In genomic region chr10:69936091-69936490, GRCh38 we compare ENCODE assay signal across 12 cellular contexts.
DNase-seq lines count a peak whose midpoint lies in the region; ATAC-seq, FAIRE-seq and TF ChIP-seq lines count a peak whose summit lies in the region.
"Had no signal": no experiment of that assay in that cellular context is flagged by ENCODE, and none has a peak within 500 bp of the region (broad histone marks: within the 10 kb centered on the region; RNA-seq: fewer than 3 reads in every experiment).

No MANE protein-coding gene starts in this region.

- H3K27ac ChIP-seq in testis, result no peak overlapping the region
- H3K27ac ChIP-seq: BLaER1 treated with 17β-estradiol and CSF1 and Interleukin-3, amounts not matched to agents 10 nM and 100 nM; heart left ventricle had no signal

- H3K4me1 ChIP-seq in testis, result no peaks in the 10 kb centered on the region

- H3K36me3 ChIP-seq in bronchial epithelial cell (ENCODE audit: control insufficient read depth, insufficient read depth, low read length) (no peaks in the 10 kb centered on the region), testis (ENCODE audit: low read depth, missing control alignments) (no peaks in the 10 kb centered on the region)
- H3K36me3 ChIP-seq: heart left ventricle had no signal

- peaks cover 10 to 13% of the 10 kb centered on the region in 2 donors for H3K27me3 Mint-ChIP-seq in stimulated activated naive B cell treated with anti-CD40 and anti-IgM and Interleukin-4, amounts not matched to agents 10 μg/mL and 1 μg/mL and 100 μg/mL, for 72 hours
- peaks cover 7% of the 10 kb centered on the region for H3K27me3 Mint-ChIP-seq in mesothelial cell of epicardium (ENCODE audit: low read depth)

- FAIRE-seq in bronchial epithelial cell (lab: Jason Lieb, UNC), result no peak

- H3K27me3 ChIP-seq in bronchial epithelial cell (ENCODE audit: control insufficient read depth, insufficient read depth, low read length) (peaks cover 10% of the 10 kb centered on the region), testis (no peaks in the 10 kb centered on the region)
- H3K27me3 ChIP-seq: BLaER1 treated with 17β-estradiol and CSF1 and Interleukin-3, amounts not matched to agents 10 nM and 100 nM; heart left ventricle had no signal

- peak; percentile 88 to 95 for ATAC-seq in stimulated activated naive B cell treated with anti-CD40 and anti-IgM and Interleukin-4, amounts not matched to agents 10 μg/mL and 1 μg/mL and 100 μg/mL, for 72 hours (replicated peaks)
- ATAC-seq in GM18873 (IDR thresholded peaks at IDR 0.05; ENCODE audit: low FRiP score, unreplicated experiment), result no peak
- ATAC-seq: heart left ventricle had no signal

- no peak overlapping the region for H3K4me3 ChIP-seq in bronchial epithelial cell (ENCODE audit: low read depth, low read length)
- no peak overlapping the region for H3K4me3 ChIP-seq in testis
- H3K4me3 ChIP-seq: BLaER1 treated with 17β-estradiol and CSF1 and Interleukin-3, amounts not matched to agents 10 nM and 100 nM; heart left ventricle had no signal

- TF ChIP-seq CTCF in bronchial epithelial cell (IDR thresholded peaks at IDR 0.05; ENCODE audit: insufficient read depth, low read length, severe bottlenecking), result peak; percentile 41
- no peak for TF ChIP-seq CTCF in mesothelial cell of epicardium (IDR thresholded peaks at IDR 0.05; ENCODE audit: unreplicated experiment)
- TF ChIP-seq CTCF in testis (IDR thresholded peaks at IDR 0.05), result no peak

- H3K9me3 ChIP-seq in testis, result no peaks in the 10 kb centered on the region

- H3K27ac Mint-ChIP-seq in stimulated activated naive B cell treated with anti-CD40 and anti-IgM and Interleukin-4, amounts not matched to agents 10 μg/mL and 1 μg/mL and 100 μg/mL, for 72 hours, result no peak overlapping the region
- H3K27ac Mint-ChIP-seq in mesothelial cell of epicardium, result no peak overlapping the region
- H3K27ac Mint-ChIP-seq: natural killer cell treated with Interleukin-12 subunit alpha and Interleukin-12 subunit beta and Interleukin-15 and Interleukin-18, amount 100 ng/mL, for 72 hours had no signal

- 83 to 91% methylated on average over 3 of the region's 3 CpGs for WGBS in testis, 2 donors

- H3K36me3 Mint-ChIP-seq in stimulated activated naive B cell treated with anti-CD40 and anti-IgM and Interleukin-4, amounts not matched to agents 10 μg/mL and 1 μg/mL and 100 μg/mL, for 72 hours, result no peaks in the 10 kb centered on the region
- no peaks in the 10 kb centered on the region for H3K36me3 Mint-ChIP-seq in mesothelial cell of epicardium
- H3K36me3 Mint-ChIP-seq: natural killer cell treated with Interleukin-12 subunit alpha and Interleukin-12 subunit beta and Interleukin-15 and Interleukin-18, amount 100 ng/mL, for 72 hours had no signal

- TF ChIP-seq POLR2A in testis (IDR thresholded peaks at IDR 0.05), result no peak

- intact Hi-C loops in testis (cut with DNase I; ENCODE audit: low total_unique reads), result no loop called here

- no peaks in the 10 kb centered on the region for H3K9me3 Mint-ChIP-seq in stimulated activated naive B cell treated with anti-CD40 and anti-IgM and Interleukin-4, amounts not matched to agents 10 μg/mL and 1 μg/mL and 100 μg/mL, for 72 hours
- H3K9me3 Mint-ChIP-seq in mesothelial cell of epicardium, result no peaks in the 10 kb centered on the region
- H3K9me3 Mint-ChIP-seq: natural killer cell treated with Interleukin-12 subunit alpha and Interleukin-12 subunit beta and Interleukin-15 and Interleukin-18, amount 100 ng/mL, for 72 hours had no signal

- peak; percentile 13 for DNase-seq in activated CD4-positive, alpha-beta T cell treated with anti-CD3 and anti-CD28 coated beads for 48 hours
- DNase-seq in activated CD4-positive, alpha-beta T cell treated with anti-CD3 and anti-CD28 coated beads, Interleukin-2, amount 50 U/mL, for 4 hours, result no peak
- DNase-seq in M059J (ENCODE audit: low read depth) (peak; percentile 12), bronchial epithelial cell (ENCODE audit: low read depth) (no peak), mesothelial cell of epicardium (ENCODE audit: low spot score in 2 of 2, unreplicated experiment in 2 of 2) (no peak), testis (no peak)
- peak; percentile 24 for DNase-seq in stimulated activated naive B cell treated with anti-CD40 and anti-IgM and Interleukin-4, amounts not matched to agents 10 μg/mL and 1 μg/mL and 100 μg/mL, for 72 hours
- DNase-seq: NCI-H748 treated with DMSO at 0.1 percent for 48 hours had no signal

- H3K4me1 Mint-ChIP-seq in stimulated activated naive B cell treated with anti-CD40 and anti-IgM and Interleukin-4, amounts not matched to agents 10 μg/mL and 1 μg/mL and 100 μg/mL, for 72 hours, result no peaks in the 10 kb centered on the region
- no peaks in the 10 kb centered on the region for H3K4me1 Mint-ChIP-seq in mesothelial cell of epicardium

- H3K4me3 Mint-ChIP-seq in stimulated activated naive B cell treated with anti-CD40 and anti-IgM and Interleukin-4, amounts not matched to agents 10 μg/mL and 1 μg/mL and 100 μg/mL, for 72 hours, result no peak overlapping the region
- no peak overlapping the region for H3K4me3 Mint-ChIP-seq in mesothelial cell of epicardium
- H3K4me3 Mint-ChIP-seq: natural killer cell treated with Interleukin-12 subunit alpha and Interleukin-12 subunit beta and Interleukin-15 and Interleukin-18, amount 100 ng/mL, for 72 hours had no signal

Comparison
In these comparisons a context has a peak if more than half of its experiments do, and no peak if none do; other contexts are left out.
1. DNase-seq: peak in activated CD4-positive, alpha-beta T cell treated with anti-CD3 and anti-CD28 coated beads for 48 hours (single experiment), M059J (single experiment) and stimulated activated naive B cell treated with anti-CD40 and anti-IgM and Interleukin-4, amounts not matched to agents 10 μg/mL and 1 μg/mL and 100 μg/mL, for 72 hours (single experiment); none in activated CD4-positive, alpha-beta T cell treated with anti-CD3 and anti-CD28 coated beads, Interleukin-2, amount 50 U/mL, for 4 hours (0 of 2), bronchial epithelial cell (single experiment), mesothelial cell of epicardium (0 of 2) and testis (single experiment).